ENCODE assay signal across 1 cellular context in the genomic region with DNA sequence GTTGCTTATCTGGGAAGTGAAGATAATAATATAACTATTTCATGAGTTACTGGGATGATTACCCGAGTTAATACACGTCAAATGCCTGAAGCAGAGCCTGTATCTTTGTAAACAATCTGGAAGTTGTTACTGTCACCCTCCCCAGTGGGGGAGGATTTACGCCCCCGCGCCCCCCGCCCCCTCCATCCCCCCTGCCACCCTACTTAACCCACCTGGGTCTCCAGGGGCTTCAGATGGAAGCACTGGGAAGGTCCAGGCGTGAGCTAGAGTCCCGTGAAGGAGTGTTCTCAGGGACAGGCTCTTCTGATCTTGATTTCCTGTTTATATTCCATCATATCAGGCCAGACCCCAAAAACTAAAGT.
TF ChIP-seq lines count a peak whose summit lies in the region.

No MANE protein-coding gene starts in this region.

TF ChIP-seq in IMR-90, 13 proteins besides CTCF, POLR2A, EP300 and RAD21 (continued from another document):
- TF ChIP-seq, protein P1, sequence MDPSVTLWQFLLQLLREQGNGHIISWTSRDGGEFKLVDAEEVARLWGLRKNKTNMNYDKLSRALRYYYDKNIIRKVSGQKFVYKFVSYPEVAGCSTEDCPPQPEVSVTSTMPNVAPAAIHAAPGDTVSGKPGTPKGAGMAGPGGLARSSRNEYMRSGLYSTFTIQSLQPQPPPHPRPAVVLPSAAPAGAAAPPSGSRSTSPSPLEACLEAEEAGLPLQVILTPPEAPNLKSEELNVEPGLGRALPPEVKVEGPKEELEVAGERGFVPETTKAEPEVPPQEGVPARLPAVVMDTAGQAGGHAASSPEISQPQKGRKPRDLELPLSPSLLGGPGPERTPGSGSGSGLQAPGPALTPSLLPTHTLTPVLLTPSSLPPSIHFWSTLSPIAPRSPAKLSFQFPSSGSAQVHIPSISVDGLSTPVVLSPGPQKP (IDR thresholded peaks at IDR 0.05; ENCODE audit: borderline replicate concordance, low read depth, low read length), result no peak
- no peak for TF ChIP-seq MAFK (IDR thresholded peaks at IDR 0.05; ENCODE audit: low read depth, low read length)
- TF ChIP-seq RFX5 (IDR thresholded peaks at IDR 0.05; ENCODE audit: low read depth, low read length), result no peak
- TF ChIP-seq MXI1 (IDR thresholded peaks at IDR 0.05; ENCODE audit: borderline replicate concordance, low read depth, low read length), result no peak
- TF ChIP-seq, protein P2, sequence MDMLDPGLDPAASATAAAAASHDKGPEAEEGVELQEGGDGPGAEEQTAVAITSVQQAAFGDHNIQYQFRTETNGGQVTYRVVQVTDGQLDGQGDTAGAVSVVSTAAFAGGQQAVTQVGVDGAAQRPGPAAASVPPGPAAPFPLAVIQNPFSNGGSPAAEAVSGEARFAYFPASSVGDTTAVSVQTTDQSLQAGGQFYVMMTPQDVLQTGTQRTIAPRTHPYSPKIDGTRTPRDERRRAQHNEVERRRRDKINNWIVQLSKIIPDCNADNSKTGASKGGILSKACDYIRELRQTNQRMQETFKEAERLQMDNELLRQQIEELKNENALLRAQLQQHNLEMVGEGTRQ (IDR thresholded peaks at IDR 0.05; ENCODE audit: low read depth, low read length), result no peak
- TF ChIP-seq FOS (IDR thresholded peaks at IDR 0.05; ENCODE audit: low read depth, low read length), result no peak
- no peak for TF ChIP-seq CEBPB (IDR thresholded peaks at IDR 0.05; ENCODE audit: low read depth, low read length)
- TF ChIP-seq BHLHE40 (IDR thresholded peaks at IDR 0.05; ENCODE audit: low read depth, low read length), result no peak
